In genomic region chr2:60885683-60886082, GRCh38 we compare ENCODE assay signal across 11 cellular contexts. TPM values are rescaled to one million over a fixed set of nuclear protein-coding genes. Genes with fewer than 3 reads are reported as not detected.
DNase-seq lines count a peak whose midpoint lies in the region; TF ChIP-seq lines count a peak whose summit lies in the region.
"Had no signal": no experiment of that assay in that cellular context is flagged by ENCODE, and none has a peak within 500 bp of the region (broad histone marks: within the 10 kb centered on the region; RNA-seq: fewer than 3 reads in every experiment).

No MANE protein-coding gene starts in this region.

- TF ChIP-seq CTCF in spleen (IDR thresholded peaks at IDR 0.05 in 8 of 11, conservative IDR thresholded peaks at IDR 0.05 in 3 of 11) = no peak
- TF ChIP-seq CTCF in ascending aorta (IDR thresholded peaks at IDR 0.05) = no peak

- intact Hi-C loops in dendritic cell treated with granulocyte-macrophage colony-stimulating factor and Interleukin-4, amounts not matched to agents 40 ng/mL and 50 ng/mL, for 4 days (cut with micrococcal nuclease) = no loop called here
- intact Hi-C loops in spleen (cut with DNase I; ENCODE audit: low total_unique reads) (no loop called here), ascending aorta (cut with DNase I) (loop anchor here (10.0 kb wide), 2 partner anchors 259 to 589 kb away; partner anchors contain the start of gene USP34)

- H3K27me3 ChIP-seq in spleen (replicated peaks in 1 of 7) = no peaks in the 10 kb centered on the region
- no peaks in the 10 kb centered on the region for H3K27me3 ChIP-seq in ascending aorta

- H3K27ac ChIP-seq in spleen (peak overlapping the region; percentile 98 to 100 (median 99)), ascending aorta (no peak overlapping the region)

- peaks cover 53% of the 10 kb centered on the region for H3K36me3 Mint-ChIP-seq in dendritic cell treated with granulocyte-macrophage colony-stimulating factor and Interleukin-4, amounts not matched to agents 40 ng/mL and 50 ng/mL, for 4 days (ENCODE audit: low read depth)

- H3K27me3 Mint-ChIP-seq in dendritic cell treated with granulocyte-macrophage colony-stimulating factor and Interleukin-4, amounts not matched to agents 40 ng/mL and 50 ng/mL, for 4 days = no peaks in the 10 kb centered on the region

- H3K4me3 Mint-ChIP-seq in dendritic cell treated with granulocyte-macrophage colony-stimulating factor and Interleukin-4, amounts not matched to agents 40 ng/mL and 50 ng/mL, for 4 days = peak overlapping the region; percentile 20

- H3K4me1 Mint-ChIP-seq in dendritic cell treated with granulocyte-macrophage colony-stimulating factor and Interleukin-4, amounts not matched to agents 40 ng/mL and 50 ng/mL, for 4 days (ENCODE audit: low read depth) = peaks cover 34% of the 10 kb centered on the region

- 30 to 37% (median 33%) methylated on average over 2 of the region's 2 CpGs for WGBS in spleen, 5 donors

- H3K9me3 ChIP-seq in spleen (peaks cover 0 to 5% (median 0%) of the 10 kb centered on the region in 8 donors), ascending aorta (no peaks in the 10 kb centered on the region)

- peaks cover 28 to 77% (median 62%) of the 10 kb centered on the region in 6 donors for H3K4me1 ChIP-seq in spleen
- peaks cover 0 to 6% of the 10 kb centered on the region in 2 donors for H3K4me1 ChIP-seq in ascending aorta

- no peak for TF ChIP-seq POLR2A in spleen (IDR thresholded peaks at IDR 0.05)

- H3K9me3 Mint-ChIP-seq in dendritic cell treated with granulocyte-macrophage colony-stimulating factor and Interleukin-4, amounts not matched to agents 40 ng/mL and 50 ng/mL, for 4 days = no peaks in the 10 kb centered on the region

- peak overlapping the region; percentile 68 for H3K27ac Mint-ChIP-seq in dendritic cell treated with granulocyte-macrophage colony-stimulating factor and Interleukin-4, amounts not matched to agents 40 ng/mL and 50 ng/mL, for 4 days

- DNase-seq in NCI-H82 (lab: John Stamatoyannopoulos, UW) (peak; percentile 7), NCI-H82 treated with DMSO at 0.1 percent for 48 hours (lab: John Stamatoyannopoulos, UW; ENCODE audit: unreplicated experiment) (no peak), NCI-H2029 treated with DMSO at 0.1 percent for 48 hours (lab: John Stamatoyannopoulos, UW) (peak; percentile 41), spleen (no peak), SW480 (ENCODE audit: low spot score) (no peak), ascending aorta (ENCODE audit: low spot score in 2 of 2) (no peak), activated gamma-delta T cell treated with Interleukin-2 at 50 U/mL for 16 hours (no peak)
- DNase-seq: activated gamma-delta T cell, NCI-H146, SW 1271 had no signal

- peaks cover 0 to 17% (median 0%) of the 10 kb centered on the region in 6 donors for H3K36me3 ChIP-seq in spleen
- no peaks in the 10 kb centered on the region for H3K36me3 ChIP-seq in ascending aorta

- H3K4me3 ChIP-seq in spleen (peak overlapping the region in 4 of 8 donors; percentile 2 to 78 (median 37)), ascending aorta (no peak overlapping the region)

RNA-seq across cellular contexts. Expression of gene REL, which starts 4.3 kb away (rescaled TPM):
- total RNA-seq in spleen (10 to 100 TPM; 53.4 to 68.8 (median 56.2) TPM), ascending aorta (5.3 TPM)
- polyA plus RNA-seq in spleen = 1 to 10 TPM; 1.3 to 4.7 (median 1.5) TPM

Comparison
In these comparisons a context has a peak if more than half of its experiments do, and no peak if none do; other contexts are left out.
1. DNase-seq: peak in NCI-H82 (single experiment) and NCI-H2029 treated with DMSO at 0.1 percent for 48 hours (single experiment); none in NCI-H82 treated with DMSO at 0.1 percent for 48 hours (single experiment), spleen (single experiment), SW480 (single experiment), ascending aorta (0 of 2) and activated gamma-delta T cell treated with Interleukin-2 at 50 U/mL for 16 hours (single experiment).
2. H3K27ac ChIP-seq: peak in spleen (8 of 8); none in ascending aorta (0 of 2).